ENCODE assay signal across 9 cellular contexts in genomic region chr1:109640285-109640865, GRCh38. TPM values are rescaled to one million over a fixed set of nuclear protein-coding genes. Genes with fewer than 3 reads are reported as not detected.
A peak's percentile ranks its signal among the peaks of the same experiment; 100 is the strongest.
DNase-seq lines count a peak whose midpoint lies in the region; ATAC-seq and TF ChIP-seq lines count a peak whose summit lies in the region.
"Had no signal": no experiment of that assay in that cellular context is flagged by ENCODE, and none has a peak within 500 bp of the region (broad histone marks: within the 10 kb centered on the region; RNA-seq: fewer than 3 reads in every experiment).

No MANE protein-coding gene starts in this region.

- H3K36me3 Mint-ChIP-seq in mesothelial cell of epicardium: no peaks in the 10 kb centered on the region

- no peaks in the 10 kb centered on the region for H3K9me3 Mint-ChIP-seq in mesothelial cell of epicardium

- H3K27me3 Mint-ChIP-seq in mesothelial cell of epicardium (ENCODE audit: low read depth): no peaks in the 10 kb centered on the region

- no peaks in the 10 kb centered on the region for H3K27me3 ChIP-seq in dorsolateral prefrontal cortex

- H3K27ac ChIP-seq in dorsolateral prefrontal cortex: no peak overlapping the region

- peaks cover 38% of the 10 kb centered on the region for H3K4me1 Mint-ChIP-seq in mesothelial cell of epicardium

- ATAC-seq in HG02938 (IDR thresholded peaks at IDR 0.05; ENCODE audit: unreplicated experiment) (peak; percentile 56), HG02981 (IDR thresholded peaks at IDR 0.05; ENCODE audit: unreplicated experiment) (no peak)

- H3K27ac Mint-ChIP-seq in mesothelial cell of epicardium: no peak overlapping the region

- TF ChIP-seq CTCF in GM12874 (IDR thresholded peaks at IDR 0.05; ENCODE audit: insufficient read depth, low read depth, low read length) (peak; percentile 96), dorsolateral prefrontal cortex (IDR thresholded peaks at IDR 0.05 in 54 of 56, conservative IDR thresholded peaks at IDR 0.05 in 2 of 56; ENCODE audit: low read depth in 1 of 56, partially characterized antibody in 56 of 56) (peak; percentile 77 to 99 (median 95)), mesothelial cell of epicardium (IDR thresholded peaks at IDR 0.05; ENCODE audit: unreplicated experiment) (peak; percentile 96)

- no peak overlapping the region for H3K4me3 Mint-ChIP-seq in mesothelial cell of epicardium

- no peak overlapping the region for H3K4me3 ChIP-seq in dorsolateral prefrontal cortex

- intact Hi-C loops in dorsolateral prefrontal cortex (cut with DNase I): loop anchor here (2.0 to 5.0 kb wide), 4 partner anchors 93 to 342 kb away; partner anchors contain the start of genes GNAI3 (in 2 of the 2) and AHCYL1 (in 1 of the 2)

- DNase-seq in NCI-H748 treated with DMSO at 0.1 percent for 48 hours (lab: John Stamatoyannopoulos, UW) (peak; percentile 9), dorsolateral prefrontal cortex (peak; percentile 77 to 93 (median 87)), mesothelial cell of epicardium (ENCODE audit: low spot score in 2 of 2, unreplicated experiment in 2 of 2) (peak; percentile 61 to 92)
- peak; percentile 90 to 95 for DNase-seq in activated CD4-positive, alpha-beta T cell treated with anti-CD3 and anti-CD28 coated beads, Interleukin-2, amount 50 U/mL, for 4 hours
- DNase-seq in stimulated activated CD8-positive, alpha-beta memory T cell treated with anti-CD3 and anti-CD28 coated beads, Interleukin-4, amount 100 ng/mL, for 1 hour (ENCODE audit: low read depth in 2 of 2, low spot score in 1 of 2): peak; percentile 83 to 91

RNA-seq across cellular contexts. Expression of gene GSTM4, which starts 15.5 kb away (rescaled TPM):
- total RNA-seq in dorsolateral prefrontal cortex (10 to 100 TPM; 22.6 to 66.7 (median 45.4) TPM), mesothelial cell of epicardium (23.4 to 24.9 TPM (median 23.7 TPM) in 3 replicates)

RNA-seq across cellular contexts. Expression of gene AMPD2, which starts 20.7 kb away (rescaled TPM):
- total RNA-seq in dorsolateral prefrontal cortex (100 to 1,000 TPM in 94 of 120 experiments, 10 to 100 TPM in 26; 65.7 to 181 (median 115) TPM), mesothelial cell of epicardium (133 to 141 TPM (median 134 TPM) in 3 replicates)

RNA-seq across cellular contexts. Expression of gene GNAT2, which starts 21.0 kb away (rescaled TPM):
- total RNA-seq in dorsolateral prefrontal cortex (1 to 10 TPM in 3 of 120 experiments, under 1 TPM in 12, not detected in 105; 0.29 to 1.9 (median 0.50) TPM), mesothelial cell of epicardium (0.36 TPM in 1 of 3 replicates, not detected in the others)
- total RNA-seq: glomerular endothelial cell had no signal

RNA-seq across cellular contexts. Expression of gene GSTM2, which starts 27.5 kb away (rescaled TPM):
- total RNA-seq in dorsolateral prefrontal cortex: 100 to 1,000 TPM in 9 of 120 experiments, 10 to 100 TPM in 111; 32.2 to 150 (median 73.7) TPM
- total RNA-seq in mesothelial cell of epicardium: 169 to 186 TPM (median 177 TPM) in 3 replicates

RNA-seq across cellular contexts. Expression of gene GSTM1, which starts 47.2 kb away (rescaled TPM):
- 100 to 1,000 TPM in 3 of 120 experiments, 10 to 100 TPM in 50, 1 to 10 TPM in 2, under 1 TPM in 6, not detected in 59; 0.52 to 114 (median 44.1) TPM for total RNA-seq in dorsolateral prefrontal cortex
- 48.8 to 54.2 TPM (median 52.3 TPM) in 3 replicates for total RNA-seq in mesothelial cell of epicardium
- total RNA-seq: glomerular endothelial cell had no signal

Comparison
In these comparisons a context has a peak if more than half of its experiments do, and no peak if none do; other contexts are left out.
1. DNase-seq: peak in every context shown above with its lines; median percentile 92 in activated CD4-positive, alpha-beta T cell treated with anti-CD3 and anti-CD28 coated beads, Interleukin-2, amount 50 U/mL, for 4 hours; 87 in dorsolateral prefrontal cortex; 87 in stimulated activated CD8-positive, alpha-beta memory T cell treated with anti-CD3 and anti-CD28 coated beads, Interleukin-4, amount 100 ng/mL, for 1 hour; 76 in mesothelial cell of epicardium; 9 in NCI-H748 treated with DMSO at 0.1 percent for 48 hours.